Comparison of ENCODE assay signal across 24 cellular contexts in genomic region chr2:162056796-162057399, GRCh38. TPM values are rescaled to one million over a fixed set of nuclear protein-coding genes. Genes with fewer than 3 reads are reported as not detected.
A peak's percentile ranks its signal among the peaks of the same experiment; 100 is the strongest.
DNase-seq lines count a peak whose midpoint lies in the region; ATAC-seq, FAIRE-seq and TF ChIP-seq lines count a peak whose summit lies in the region.
"Had no signal": no experiment of that assay in that cellular context is flagged by ENCODE, and none has a peak within 500 bp of the region (broad histone marks: within the 10 kb centered on the region; RNA-seq: fewer than 3 reads in every experiment).

No MANE protein-coding gene starts in this region.

- no peaks in the 10 kb centered on the region for H3K36me3 ChIP-seq in suprapubic skin
- no peaks in the 10 kb centered on the region for H3K36me3 ChIP-seq in osteoblast (ENCODE audit: insufficient read depth, low read length)
- H3K36me3 ChIP-seq: adrenal gland, colonic mucosa, thyroid gland had no signal

- 56% methylated on average over 2 of the region's 2 CpGs for WGBS in suprapubic skin

- no peaks in the 10 kb centered on the region for H3K27me3 ChIP-seq in suprapubic skin
- H3K27me3 ChIP-seq in osteoblast (ENCODE audit: insufficient read depth, low read length): no peaks in the 10 kb centered on the region
- H3K27me3 ChIP-seq: adrenal gland, colonic mucosa, thyroid gland had no signal

- no peaks in the 10 kb centered on the region for H3K9me3 Mint-ChIP-seq in activated naive CD8-positive, alpha-beta T cell (ENCODE audit: low read depth)
- H3K9me3 Mint-ChIP-seq in activated naive CD8-positive, alpha-beta T cell treated with anti-CD3 and anti-CD28 coated beads, Interleukin-2, amount 50 U/mL, for 24 hours: peaks cover 5% of the 10 kb centered on the region
- H3K9me3 Mint-ChIP-seq in activated naive CD8-positive, alpha-beta T cell treated with anti-CD3 and anti-CD28 coated beads, Interleukin-2, amount 10 ng/mL, durations not matched to agents 7 days and 5 days: peaks cover 5% of the 10 kb centered on the region
- H3K9me3 Mint-ChIP-seq in stimulated activated effector memory CD8-positive, alpha-beta T cell treated with anti-CD3 and anti-CD28 coated beads, Interleukin-12 subunit alpha, Interleukin-12 subunit beta, amount 100 ng/mL, for 72 hours: no peaks in the 10 kb centered on the region

- TF ChIP-seq CTCF in suprapubic skin (IDR thresholded peaks at IDR 0.05): no peak
- TF ChIP-seq CTCF in osteoblast (IDR thresholded peaks at IDR 0.05; ENCODE audit: extremely low read depth, low read depth, low read length): no peak

- H3K27ac ChIP-seq in suprapubic skin (no peak overlapping the region), osteoblast (ENCODE audit: low read depth, low read length) (no peak overlapping the region)
- H3K27ac ChIP-seq: adrenal gland, colonic mucosa, thyroid gland had no signal

- H3K4me3 Mint-ChIP-seq in activated naive CD8-positive, alpha-beta T cell: peak overlapping the region; percentile 22
- no peak overlapping the region for H3K4me3 Mint-ChIP-seq in activated naive CD8-positive, alpha-beta T cell treated with anti-CD3 and anti-CD28 coated beads, Interleukin-2, amount 50 U/mL, for 24 hours
- peak overlapping the region; percentile 54 for H3K4me3 Mint-ChIP-seq in activated naive CD8-positive, alpha-beta T cell treated with anti-CD3 and anti-CD28 coated beads, Interleukin-2, amount 10 ng/mL, durations not matched to agents 7 days and 5 days
- peak overlapping the region; percentile 44 for H3K4me3 Mint-ChIP-seq in stimulated activated effector memory CD8-positive, alpha-beta T cell treated with anti-CD3 and anti-CD28 coated beads, Interleukin-12 subunit alpha, Interleukin-12 subunit beta, amount 100 ng/mL, for 72 hours

- no peaks in the 10 kb centered on the region for H4K20me1 ChIP-seq in osteoblast (ENCODE audit: insufficient read depth, low read length)

- H3K4me2 ChIP-seq in osteoblast (ENCODE audit: insufficient read depth, low read length): no peak overlapping the region
- H3K4me2 ChIP-seq: smooth muscle cell had no signal

- no peak overlapping the region for H2AFZ ChIP-seq in osteoblast (ENCODE audit: low read length)

- H3K36me3 Mint-ChIP-seq in activated naive CD8-positive, alpha-beta T cell: peaks cover 26% of the 10 kb centered on the region
- H3K36me3 Mint-ChIP-seq in activated naive CD8-positive, alpha-beta T cell treated with anti-CD3 and anti-CD28 coated beads, Interleukin-2, amount 50 U/mL, for 24 hours (ENCODE audit: low read depth): peaks cover 14% of the 10 kb centered on the region
- peaks cover 75% of the 10 kb centered on the region for H3K36me3 Mint-ChIP-seq in activated naive CD8-positive, alpha-beta T cell treated with anti-CD3 and anti-CD28 coated beads, Interleukin-2, amount 10 ng/mL, durations not matched to agents 7 days and 5 days
- H3K36me3 Mint-ChIP-seq in stimulated activated effector memory CD8-positive, alpha-beta T cell treated with anti-CD3 and anti-CD28 coated beads, Interleukin-12 subunit alpha, Interleukin-12 subunit beta, amount 100 ng/mL, for 72 hours: peaks cover 45% of the 10 kb centered on the region

- POLR2A ChIA-PET in activated naive CD8-positive, alpha-beta T cell treated with anti-CD3 and anti-CD28 coated beads, Interleukin-2, amount 10 ng/mL, durations not matched to agents 7 days and 5 days (lab: Charles Lee): interaction anchor here (1.2 to 4.1 kb wide), 4 partner anchors 12 to 45 kb away, joined by 3 to 18 read pairs (median 6); partner anchors contain the start of gene DPP4

- no peak for TF ChIP-seq EP300 in suprapubic skin (IDR thresholded peaks at IDR 0.05)

- TF ChIP-seq POLR2A in suprapubic skin (IDR thresholded peaks at IDR 0.05): no peak

- H3K4me1 ChIP-seq in suprapubic skin (no peaks in the 10 kb centered on the region), osteoblast (ENCODE audit: insufficient read depth, low read length) (no peaks in the 10 kb centered on the region)
- H3K4me1 ChIP-seq: adrenal gland, colonic mucosa, thyroid gland had no signal

- peaks cover 13% of the 10 kb centered on the region for H3K79me2 ChIP-seq in osteoblast (ENCODE audit: insufficient read depth, low read length)

- H3K4me3 ChIP-seq in suprapubic skin: no peak overlapping the region
- H3K4me3 ChIP-seq in osteoblast (ENCODE audit: insufficient read depth, low read length): no peak overlapping the region
- H3K4me3 ChIP-seq: adrenal gland, colonic mucosa, smooth muscle cell, thyroid gland had no signal

- peaks cover 9% of the 10 kb centered on the region for H3K9me3 ChIP-seq in suprapubic skin
- peaks cover 5% of the 10 kb centered on the region for H3K9me3 ChIP-seq in osteoblast (ENCODE audit: low read depth, low read length)
- H3K9me3 ChIP-seq: adrenal gland, colonic mucosa, thyroid gland had no signal

- ATAC-seq in activated naive CD8-positive, alpha-beta T cell treated with anti-CD3 and anti-CD28 coated beads, Interleukin-2, amount 50 U/mL, for 24 hours: no peak
- no peak for ATAC-seq in activated naive CD8-positive, alpha-beta T cell treated with anti-CD3 and anti-CD28 coated beads, Interleukin-2, amount 10 ng/mL, durations not matched to agents 7 days and 5 days (ENCODE audit: low read depth)
- ATAC-seq in stimulated activated effector memory CD8-positive, alpha-beta T cell treated with anti-CD3 and anti-CD28 coated beads, Interleukin-12 subunit alpha, Interleukin-12 subunit beta, amount 100 ng/mL, for 72 hours: peak; percentile 12
- no peak for ATAC-seq in GM21381 (IDR thresholded peaks at IDR 0.05; ENCODE audit: unreplicated experiment)

- H3K27me3 Mint-ChIP-seq in activated naive CD8-positive, alpha-beta T cell: no peaks in the 10 kb centered on the region
- no peaks in the 10 kb centered on the region for H3K27me3 Mint-ChIP-seq in activated naive CD8-positive, alpha-beta T cell treated with anti-CD3 and anti-CD28 coated beads, Interleukin-2, amount 50 U/mL, for 24 hours
- no peaks in the 10 kb centered on the region for H3K27me3 Mint-ChIP-seq in activated naive CD8-positive, alpha-beta T cell treated with anti-CD3 and anti-CD28 coated beads, Interleukin-2, amount 10 ng/mL, durations not matched to agents 7 days and 5 days

- peak overlapping the region; percentile 94 for H3K27ac Mint-ChIP-seq in activated naive CD8-positive, alpha-beta T cell
- no peak overlapping the region for H3K27ac Mint-ChIP-seq in activated naive CD8-positive, alpha-beta T cell treated with anti-CD3 and anti-CD28 coated beads, Interleukin-2, amount 50 U/mL, for 24 hours
- H3K27ac Mint-ChIP-seq in activated naive CD8-positive, alpha-beta T cell treated with anti-CD3 and anti-CD28 coated beads, Interleukin-2, amount 10 ng/mL, durations not matched to agents 7 days and 5 days: peak overlapping the region; percentile 90
- H3K27ac Mint-ChIP-seq in stimulated activated effector memory CD8-positive, alpha-beta T cell treated with anti-CD3 and anti-CD28 coated beads, Interleukin-12 subunit alpha, Interleukin-12 subunit beta, amount 100 ng/mL, for 72 hours: peak overlapping the region; percentile 63

- H3K4me1 Mint-ChIP-seq in activated naive CD8-positive, alpha-beta T cell (ENCODE audit: low read depth): peaks cover 78% of the 10 kb centered on the region
- H3K4me1 Mint-ChIP-seq in activated naive CD8-positive, alpha-beta T cell treated with anti-CD3 and anti-CD28 coated beads, Interleukin-2, amount 50 U/mL, for 24 hours: peaks cover 68% of the 10 kb centered on the region
- peaks cover 69% of the 10 kb centered on the region for H3K4me1 Mint-ChIP-seq in activated naive CD8-positive, alpha-beta T cell treated with anti-CD3 and anti-CD28 coated beads, Interleukin-2, amount 10 ng/mL, durations not matched to agents 7 days and 5 days
- H3K4me1 Mint-ChIP-seq in stimulated activated effector memory CD8-positive, alpha-beta T cell treated with anti-CD3 and anti-CD28 coated beads, Interleukin-12 subunit alpha, Interleukin-12 subunit beta, amount 100 ng/mL, for 72 hours: peaks cover 70% of the 10 kb centered on the region

- DNase-seq in activated naive CD8-positive, alpha-beta T cell treated with anti-CD3 and anti-CD28 coated beads, Interleukin-2, amount 50 U/mL, for 24 hours: no peak
- peak; percentile 69 for DNase-seq in RCC 7860 (ENCODE audit: low spot score)
- no peak for DNase-seq in activated naive CD8-positive, alpha-beta T cell treated with anti-CD3 and anti-CD28 coated beads, Interleukin-2, amount 10 ng/mL, durations not matched to agents 7 days and 5 days
- DNase-seq in stimulated activated effector memory CD8-positive, alpha-beta T cell treated with anti-CD3 and anti-CD28 coated beads, Interleukin-12 subunit alpha, Interleukin-12 subunit beta, amount 100 ng/mL, for 72 hours (ENCODE audit: low spot score in 2 of 2): no peak
- no peak for DNase-seq in suprapubic skin (ENCODE audit: low spot score in 2 of 2)
- no peak for DNase-seq in osteoblast (ENCODE audit: insufficient read length, low spot score, missing footprints)
- DNase-seq: activated CD4-positive, alpha-beta T cell treated with anti-CD3 and anti-CD28 coated beads, Interleukin-2, amount 50 U/mL, for 1 hour; activated T-cell treated with anti-CD3 and anti-CD28 coated beads, Interleukin-2, amount 50 U/mL, for 1 hour; adrenal gland; colonic mucosa; DMS79 treated with DMSO at 0.1 percent for 48 hours; kidney glomerular epithelial cell; mammary epithelial cell; NCI-H1105 treated with DMSO at 0.1 percent for 48 hours; NCI-H2081 treated with DMSO at 0.1 percent for 48 hours; NCI-H446; nucleus accumbens; SIG-M5; stimulated activated CD4-positive, alpha-beta T cell treated with anti-CD3 and anti-CD28 coated beads, Interleukin-4, amount 100 ng/mL, for 1 hour; stimulated activated naive CD4-positive, alpha-beta T cell treated with Interleukin-2 at 50 U/mL for 16 hours; thyroid gland had no signal

- peak; percentile 70 for FAIRE-seq in RCC 7860 (lab: Jason Lieb, UNC)

RNA-seq across cellular contexts. Expression of gene DPP4, which starts 17.1 kb away (rescaled TPM):
- total RNA-seq in activated naive CD8-positive, alpha-beta T cell treated with anti-CD3 and anti-CD28 coated beads, Interleukin-2, amount 10 ng/mL, durations not matched to agents 7 days and 5 days: 100 to 1,000 TPM; 101 to 107 TPM
- 1 to 10 TPM; 1.6 to 5.3 (median 3.8) TPM for total RNA-seq in suprapubic skin
- total RNA-seq in osteoblast: 192 and 256 TPM in 2 replicates

Comparison
In these comparisons a context has a peak if more than half of its experiments do, and no peak if none do; other contexts are left out.
1. RNA of gene DPP4, which starts 17.1 kb away (total RNA-seq): 192 to 256 TPM in osteoblast and 101 to 107 TPM in activated naive CD8-positive, alpha-beta T cell treated with anti-CD3 and anti-CD28 coated beads, Interleukin-2, amount 10 ng/mL, durations not matched to agents 7 days and 5 days; 1.6 to 5.3 TPM in suprapubic skin; every median in the first group is over 10 times any median in the second.